14 cellular contexts compared by ENCODE assay signal in the genomic region with DNA sequence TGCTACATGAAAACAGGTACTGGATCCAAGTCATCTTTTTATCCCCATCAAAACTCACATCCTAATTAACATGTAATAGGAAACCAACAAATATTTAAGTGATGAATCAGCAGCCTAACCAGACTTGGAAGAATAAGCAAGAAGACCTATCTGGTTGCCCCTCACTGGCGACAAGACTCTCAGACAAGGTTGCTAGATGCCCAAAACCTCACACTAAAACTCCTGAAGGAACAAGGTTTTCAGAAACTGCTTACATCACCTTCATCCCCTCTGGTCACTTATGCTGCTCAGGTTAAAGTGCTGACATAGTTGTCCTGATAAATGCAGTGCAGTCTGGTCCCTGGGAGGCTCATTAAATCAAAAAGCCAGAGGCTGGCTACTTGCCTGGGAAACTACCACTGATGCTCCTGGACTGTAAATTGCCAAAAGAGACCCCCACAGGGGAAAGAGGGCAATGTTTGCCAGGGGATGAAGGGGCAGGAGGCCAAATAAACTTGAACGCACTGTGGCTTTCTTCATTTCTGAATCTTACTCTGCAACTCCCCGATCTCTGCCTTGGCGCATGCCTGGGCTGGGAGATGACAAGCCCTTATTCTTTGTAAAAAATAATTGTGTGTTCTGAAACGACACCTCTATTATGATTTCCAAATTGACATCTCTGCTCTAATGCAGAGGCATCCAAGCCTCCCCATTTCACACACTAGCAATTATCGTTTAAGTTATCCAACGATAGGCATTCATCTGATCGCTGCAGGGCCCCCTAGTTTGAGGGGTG.
DNase-seq lines count a peak whose midpoint lies in the region; ATAC-seq and TF ChIP-seq lines count a peak whose summit lies in the region.
"Had no signal": no experiment of that assay in that cellular context is flagged by ENCODE, and none has a peak within 500 bp of the region (broad histone marks: within the 10 kb centered on the region; RNA-seq: fewer than 3 reads in every experiment).

No MANE protein-coding gene starts in this region.

- ATAC-seq in foreskin keratinocyte (peak; percentile 71), GM21576 (IDR thresholded peaks at IDR 0.05; ENCODE audit: unreplicated experiment) (no peak)
- no peak for ATAC-seq in stimulated activated naive CD8-positive, alpha-beta T cell treated with anti-CD3 and anti-CD28 coated beads, Interleukin-15, Interleukin-2, amounts not matched to agents 100 U/mL and 50 U/mL, for 24 hours

- H3K27me3 ChIP-seq in adipocyte (replicated peaks; ENCODE audit: control insufficient read depth, insufficient read depth, low read length) (no peaks in the 10 kb centered on the region), foreskin keratinocyte (no peaks in the 10 kb centered on the region)

- in situ Hi-C loops in ACHN (cut with HindIII; ENCODE audit: low pct_ligation_motif_present, low pct_unique_long_range_greater_than_20kb, low sequenced_read_pairs): no loop called here

- H3K4me1 ChIP-seq in adipocyte (ENCODE audit: control insufficient read depth, insufficient read depth, low read length) (peaks cover 27% of the 10 kb centered on the region), foreskin keratinocyte (peaks cover 18% of the 10 kb centered on the region)
- H3K4me1 ChIP-seq: prostate gland had no signal

- H3K27ac ChIP-seq in foreskin keratinocyte: no peak overlapping the region
- H3K27ac ChIP-seq: prostate gland had no signal

- H3K9ac ChIP-seq in adipocyte (ENCODE audit: low read length): no peak overlapping the region

- H3K27me3 Mint-ChIP-seq in endothelial cell (ENCODE audit: unreplicated experiment): peaks cover 1% of the 10 kb centered on the region
- H3K27me3 Mint-ChIP-seq: CD4-positive, alpha-beta memory T cell; IgD-negative memory B cell had no signal

- H3K36me3 ChIP-seq in adipocyte (ENCODE audit: control insufficient read depth, insufficient read depth, low read length, severe bottlenecking): peaks cover 6% of the 10 kb centered on the region
- H3K36me3 ChIP-seq: prostate gland had no signal

- no peak overlapping the region for H3K4me3 ChIP-seq in adipocyte (ENCODE audit: low read length)
- H3K4me3 ChIP-seq: prostate gland had no signal

- no peak overlapping the region for H3K4me3 Mint-ChIP-seq in endothelial cell (ENCODE audit: unreplicated experiment)
- H3K4me3 Mint-ChIP-seq: CD4-positive, alpha-beta memory T cell; IgD-negative memory B cell; T-helper 2 cell treated with Interferon-gamma antibody and Interleukin-4, amounts not matched to agents 5 μg/mL and 100 μg/mL, for 36 hours had no signal

- no peak overlapping the region for H3K27ac Mint-ChIP-seq in endothelial cell (ENCODE audit: unreplicated experiment)
- H3K27ac Mint-ChIP-seq: IgD-negative memory B cell; T-helper 2 cell treated with Interferon-gamma antibody and Interleukin-4, amounts not matched to agents 5 μg/mL and 100 μg/mL, for 36 hours had no signal

- H3K9me3 Mint-ChIP-seq in endothelial cell (ENCODE audit: unreplicated experiment): no peaks in the 10 kb centered on the region
- H3K9me3 Mint-ChIP-seq: CD4-positive, alpha-beta memory T cell; IgD-negative memory B cell; T-helper 2 cell treated with Interferon-gamma antibody and Interleukin-4, amounts not matched to agents 5 μg/mL and 100 μg/mL, for 36 hours had no signal

- no peaks in the 10 kb centered on the region for H3K9me3 ChIP-seq in adipocyte (ENCODE audit: control insufficient read depth, low read length)
- H3K9me3 ChIP-seq: prostate gland had no signal

- TF ChIP-seq CTCF in foreskin keratinocyte (conservative IDR thresholded peaks at IDR 0.05): no peak
- no peak for TF ChIP-seq CTCF in endothelial cell (IDR thresholded peaks at IDR 0.05; ENCODE audit: unreplicated experiment)

- DNase-seq in ACHN (peak; percentile 7), HS-27A (ENCODE audit: low read depth) (peak; percentile 36), adipocyte (ENCODE audit: low read depth) (peak; percentile 57), foreskin keratinocyte (peak; percentile 53 to 77), endothelial cell (ENCODE audit: low spot score) (no peak), DMS53 (lab: John Stamatoyannopoulos, UW) (no peak)
- DNase-seq in stimulated activated naive CD8-positive, alpha-beta T cell treated with anti-CD3 and anti-CD28 coated beads, Interleukin-15, Interleukin-2, amounts not matched to agents 100 U/mL and 50 U/mL, for 24 hours: no peak
- DNase-seq: CD4-positive, alpha-beta memory T cell; left colon; NCI-H526 had no signal

- H3K36me3 Mint-ChIP-seq in endothelial cell (ENCODE audit: low read depth, unreplicated experiment): no peaks in the 10 kb centered on the region
- H3K36me3 Mint-ChIP-seq: IgD-negative memory B cell had no signal

- peaks cover 5% of the 10 kb centered on the region for H3K4me1 Mint-ChIP-seq in endothelial cell (ENCODE audit: unreplicated experiment)

Comparison
In these comparisons a context has a peak if more than half of its experiments do, and no peak if none do; other contexts are left out.
1. DNase-seq: peak in ACHN (single experiment), HS-27A (single experiment), adipocyte (single experiment) and foreskin keratinocyte (2 of 2); none in stimulated activated naive CD8-positive, alpha-beta T cell treated with anti-CD3 and anti-CD28 coated beads, Interleukin-15, Interleukin-2, amounts not matched to agents 100 U/mL and 50 U/mL, for 24 hours (single experiment), endothelial cell (single experiment) and DMS53 (single experiment).